16 cellular contexts compared by ENCODE assay signal in genomic region chrX:71579990-71580380, GRCh38. TPM values are rescaled to one million over a fixed set of nuclear protein-coding genes. Genes with fewer than 3 reads are reported as not detected.
DNase-seq lines count a peak whose midpoint lies in the region; ATAC-seq and TF ChIP-seq lines count a peak whose summit lies in the region.
"Had no signal": no experiment of that assay in that cellular context is flagged by ENCODE, and none has a peak within 500 bp of the region (broad histone marks: within the 10 kb centered on the region; RNA-seq: fewer than 3 reads in every experiment).

No MANE protein-coding gene starts in this region.

- H3K36me3 Mint-ChIP-seq in activated naive CD8-positive, alpha-beta T cell treated with anti-CD3 and anti-CD28 coated beads for 36 hours, result peaks cover 35% of the 10 kb centered on the region
- H3K36me3 Mint-ChIP-seq in activated naive CD8-positive, alpha-beta T cell treated with anti-CD3 and anti-CD28 coated beads, Interleukin-2, amount 50 U/mL, for 24 hours (ENCODE audit: low read depth), result peaks cover 35% of the 10 kb centered on the region
- H3K36me3 Mint-ChIP-seq in chondrocyte (ENCODE audit: low read depth), result peaks cover 12% of the 10 kb centered on the region
- H3K36me3 Mint-ChIP-seq in stimulated activated effector memory CD8-positive, alpha-beta T cell treated with anti-CD3 and anti-CD28 coated beads, Interleukin-12 subunit alpha, Interleukin-12 subunit beta, amount 100 ng/mL, for 72 hours, result peaks cover 81% of the 10 kb centered on the region

- peaks cover 17% of the 10 kb centered on the region for H3K36me3 ChIP-seq in Karpas-422 (ENCODE audit: insufficient read depth, low read length)

- no peaks in the 10 kb centered on the region for H3K4me1 ChIP-seq in Karpas-422 (ENCODE audit: low read length)

- TF ChIP-seq CTCF in chondrocyte (IDR thresholded peaks at IDR 0.05), result no peak

- no peak overlapping the region for H3K27ac ChIP-seq in Karpas-422 (ENCODE audit: low read length)
- H3K27ac ChIP-seq: C4-2B, RWPE1 had no signal

- H3K9ac ChIP-seq in Karpas-422 (ENCODE audit: low read length), result no peak overlapping the region

- peaks cover 10% of the 10 kb centered on the region for H3K4me1 Mint-ChIP-seq in activated naive CD8-positive, alpha-beta T cell treated with anti-CD3 and anti-CD28 coated beads for 36 hours
- peaks cover 4% of the 10 kb centered on the region for H3K4me1 Mint-ChIP-seq in activated naive CD8-positive, alpha-beta T cell treated with anti-CD3 and anti-CD28 coated beads, Interleukin-2, amount 50 U/mL, for 24 hours
- H3K4me1 Mint-ChIP-seq in chondrocyte (ENCODE audit: low read depth), result no peaks in the 10 kb centered on the region
- H3K4me1 Mint-ChIP-seq in stimulated activated effector memory CD8-positive, alpha-beta T cell treated with anti-CD3 and anti-CD28 coated beads, Interleukin-12 subunit alpha, Interleukin-12 subunit beta, amount 100 ng/mL, for 72 hours, result no peaks in the 10 kb centered on the region

- peaks cover 5% of the 10 kb centered on the region for H3K79me2 ChIP-seq in Karpas-422 (ENCODE audit: low read length)

- peaks cover 3% of the 10 kb centered on the region for H3K27me3 Mint-ChIP-seq in activated naive CD8-positive, alpha-beta T cell treated with anti-CD3 and anti-CD28 coated beads for 36 hours
- H3K27me3 Mint-ChIP-seq in activated naive CD8-positive, alpha-beta T cell treated with anti-CD3 and anti-CD28 coated beads, Interleukin-2, amount 50 U/mL, for 24 hours, result no peaks in the 10 kb centered on the region
- H3K27me3 Mint-ChIP-seq in chondrocyte (ENCODE audit: low read depth), result no peaks in the 10 kb centered on the region

- no peaks in the 10 kb centered on the region for H3K9me3 ChIP-seq in Karpas-422 (ENCODE audit: low read length)

- no peak overlapping the region for H2AFZ ChIP-seq in Karpas-422 (ENCODE audit: low read length)

- ATAC-seq in activated naive CD8-positive, alpha-beta T cell treated with anti-CD3 and anti-CD28 coated beads, Interleukin-2, amount 50 U/mL, for 24 hours, result no peak
- ATAC-seq in stimulated activated effector memory CD8-positive, alpha-beta T cell treated with anti-CD3 and anti-CD28 coated beads, Interleukin-12 subunit alpha, Interleukin-12 subunit beta, amount 100 ng/mL, for 72 hours, result no peak
- ATAC-seq: PC-3 had no signal

- no peak overlapping the region for H3K4me3 ChIP-seq in Karpas-422 (ENCODE audit: low read length)

- H4K20me1 ChIP-seq in Karpas-422 (ENCODE audit: insufficient read depth, low read depth, low read length), result no peaks in the 10 kb centered on the region

- H3K27me3 ChIP-seq in Karpas-422 (ENCODE audit: low read length), result no peaks in the 10 kb centered on the region

- H3K4me2 ChIP-seq in Karpas-422 (ENCODE audit: low read depth, low read length, poor library complexity, severe bottlenecking), result no peak overlapping the region

- H3K4me3 Mint-ChIP-seq in activated naive CD8-positive, alpha-beta T cell treated with anti-CD3 and anti-CD28 coated beads for 36 hours, result no peak overlapping the region
- no peak overlapping the region for H3K4me3 Mint-ChIP-seq in activated naive CD8-positive, alpha-beta T cell treated with anti-CD3 and anti-CD28 coated beads, Interleukin-2, amount 50 U/mL, for 24 hours
- no peak overlapping the region for H3K4me3 Mint-ChIP-seq in chondrocyte (ENCODE audit: unreplicated experiment)
- no peak overlapping the region for H3K4me3 Mint-ChIP-seq in stimulated activated effector memory CD8-positive, alpha-beta T cell treated with anti-CD3 and anti-CD28 coated beads, Interleukin-12 subunit alpha, Interleukin-12 subunit beta, amount 100 ng/mL, for 72 hours

- H3K9me3 Mint-ChIP-seq in activated naive CD8-positive, alpha-beta T cell treated with anti-CD3 and anti-CD28 coated beads for 36 hours, result no peaks in the 10 kb centered on the region
- no peaks in the 10 kb centered on the region for H3K9me3 Mint-ChIP-seq in activated naive CD8-positive, alpha-beta T cell treated with anti-CD3 and anti-CD28 coated beads, Interleukin-2, amount 50 U/mL, for 24 hours
- no peaks in the 10 kb centered on the region for H3K9me3 Mint-ChIP-seq in chondrocyte (ENCODE audit: low read depth)
- H3K9me3 Mint-ChIP-seq in stimulated activated effector memory CD8-positive, alpha-beta T cell treated with anti-CD3 and anti-CD28 coated beads, Interleukin-12 subunit alpha, Interleukin-12 subunit beta, amount 100 ng/mL, for 72 hours, result no peaks in the 10 kb centered on the region

- no peak for DNase-seq in activated naive CD8-positive, alpha-beta T cell treated with anti-CD3 and anti-CD28 coated beads for 36 hours
- DNase-seq in activated naive CD8-positive, alpha-beta T cell treated with anti-CD3 and anti-CD28 coated beads, Interleukin-2, amount 50 U/mL, for 24 hours, result no peak
- DNase-seq in Karpas-422 (peak; percentile 20), chondrocyte (ENCODE audit: low spot score) (no peak), hepatic stellate cell (ENCODE audit: low spot score) (no peak)
- no peak for DNase-seq in stimulated activated effector memory CD8-positive, alpha-beta T cell treated with anti-CD3 and anti-CD28 coated beads, Interleukin-12 subunit alpha, Interleukin-12 subunit beta, amount 100 ng/mL, for 72 hours (ENCODE audit: low spot score in 2 of 2)
- no peak for DNase-seq in stimulated activated CD4-positive, alpha-beta T cell treated with anti-CD3 and anti-CD28 coated beads, Interleukin-4, amount 100 ng/mL, for 1 hour
- DNase-seq: KBM-7, NCI-H1436 treated with DMSO at 0.1 percent for 48 hours, NCI-H2081, NCI-H774, PC-3 had no signal

- H3K27ac Mint-ChIP-seq in activated naive CD8-positive, alpha-beta T cell treated with anti-CD3 and anti-CD28 coated beads for 36 hours, result peak overlapping the region; percentile 66
- H3K27ac Mint-ChIP-seq in activated naive CD8-positive, alpha-beta T cell treated with anti-CD3 and anti-CD28 coated beads, Interleukin-2, amount 50 U/mL, for 24 hours, result no peak overlapping the region
- peak overlapping the region; percentile 61 for H3K27ac Mint-ChIP-seq in chondrocyte (ENCODE audit: unreplicated experiment)
- peak overlapping the region; percentile 88 for H3K27ac Mint-ChIP-seq in stimulated activated effector memory CD8-positive, alpha-beta T cell treated with anti-CD3 and anti-CD28 coated beads, Interleukin-12 subunit alpha, Interleukin-12 subunit beta, amount 100 ng/mL, for 72 hours

- H3K9me2 ChIP-seq in Karpas-422 (replicated peaks; ENCODE audit: insufficient read depth, low read length), result no peaks in the 10 kb centered on the region

RNA-seq across cellular contexts. Expression of gene GCNA, which starts 1.7 kb away (rescaled TPM):
- 1 to 10 TPM; 1.6 to 3.1 TPM for total RNA-seq in activated naive CD8-positive, alpha-beta T cell treated with anti-CD3 and anti-CD28 coated beads for 36 hours
- total RNA-seq in Karpas-422 (2014; rRNA removed; shearing (Covaris generic); ENCODE audit: low replicate concordance), result 5.4 and 6.2 TPM in 2 replicates
- 3.1 to 4.2 TPM (median 3.2 TPM) in 3 replicates for total RNA-seq in chondrocyte

RNA-seq across cellular contexts. Expression of gene CXCR3, which starts 38.3 kb away (rescaled TPM):
- 10 to 100 TPM; 58.5 to 58.6 TPM for total RNA-seq in activated naive CD8-positive, alpha-beta T cell treated with anti-CD3 and anti-CD28 coated beads for 36 hours
- total RNA-seq in Karpas-422 (2014; rRNA removed; shearing (Covaris generic); ENCODE audit: low replicate concordance), result not detected in 2 replicates
- total RNA-seq in chondrocyte, result not detected in 3 replicates
- total RNA-seq: H1, NCI-H460, PC-3 had no signal

RNA-seq across cellular contexts. Expression of gene OGT, which starts 47.1 kb away (rescaled TPM):
- total RNA-seq in activated naive CD8-positive, alpha-beta T cell treated with anti-CD3 and anti-CD28 coated beads for 36 hours, result 100 to 1,000 TPM; 233 to 244 TPM
- 314 and 469 TPM in 2 replicates for total RNA-seq in Karpas-422 (2014; rRNA removed; shearing (Covaris generic); ENCODE audit: low replicate concordance)
- total RNA-seq in chondrocyte, result 108 to 138 TPM (median 138 TPM) in 3 replicates

Comparison
In these comparisons a context has a peak if more than half of its experiments do, and no peak if none do; other contexts are left out.
1. RNA of gene CXCR3, which starts 38.3 kb away (total RNA-seq): 58.5 to 58.6 TPM in activated naive CD8-positive, alpha-beta T cell treated with anti-CD3 and anti-CD28 coated beads for 36 hours; not detected in Karpas-422 and not detected in chondrocyte; every median in the first group is over 10 times any median in the second.